13 cellular contexts compared by ENCODE assay signal in the genomic region with DNA sequence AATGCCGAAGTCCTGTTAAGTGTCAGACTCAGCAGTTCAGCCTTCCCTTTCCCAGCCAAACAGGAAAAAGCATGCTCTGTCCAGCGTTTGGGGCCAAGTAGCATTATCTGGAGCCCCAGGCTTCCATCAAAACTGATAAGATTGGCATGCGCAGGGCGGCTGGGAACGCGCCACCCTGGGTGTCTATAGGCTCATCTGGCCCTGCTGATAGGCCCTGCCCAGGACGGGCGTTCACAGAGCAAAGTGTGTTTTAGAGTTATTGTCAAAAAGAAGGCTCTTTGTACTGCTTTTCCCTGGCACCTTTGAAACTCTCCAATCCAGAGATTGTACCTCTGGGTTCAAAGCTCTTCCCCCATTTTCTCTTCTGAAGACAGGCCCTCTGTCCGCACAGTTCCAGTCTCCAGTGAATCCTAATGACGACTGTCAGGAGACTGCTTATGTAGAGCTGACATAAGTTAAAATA. TPM values are rescaled to one million over a fixed set of nuclear protein-coding genes. Genes with fewer than 3 reads are reported as not detected.
A peak's percentile ranks its signal among the peaks of the same experiment; 100 is the strongest.
DNase-seq lines count a peak whose midpoint lies in the region; ATAC-seq and TF ChIP-seq lines count a peak whose summit lies in the region.
"Had no signal": no experiment of that assay in that cellular context is flagged by ENCODE, and none has a peak within 500 bp of the region (broad histone marks: within the 10 kb centered on the region; RNA-seq: fewer than 3 reads in every experiment).

A gene with protein sequence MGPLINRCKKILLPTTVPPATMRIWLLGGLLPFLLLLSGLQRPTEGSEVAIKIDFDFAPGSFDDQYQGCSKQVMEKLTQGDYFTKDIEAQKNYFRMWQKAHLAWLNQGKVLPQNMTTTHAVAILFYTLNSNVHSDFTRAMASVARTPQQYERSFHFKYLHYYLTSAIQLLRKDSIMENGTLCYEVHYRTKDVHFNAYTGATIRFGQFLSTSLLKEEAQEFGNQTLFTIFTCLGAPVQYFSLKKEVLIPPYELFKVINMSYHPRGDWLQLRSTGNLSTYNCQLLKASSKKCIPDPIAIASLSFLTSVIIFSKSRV (minus strand): TSS at position 102 of the 463 bp plus-strand sequence. CDS start 413 bp downstream, outside the sequence.

- H3K4me3 Mint-ChIP-seq in H9: no peak within 1 kb of the TSS
- H3K4me3 Mint-ChIP-seq in chondrocyte (ENCODE audit: unreplicated experiment): no peak within 1 kb of the TSS
- H3K4me3 Mint-ChIP-seq: activated CD4-positive, alpha-beta memory T cell treated with anti-CD3 and anti-CD28 coated beads, Interleukin-2, amount 10 ng/mL, durations not matched to agents 7 days and 5 days; activated naive CD4-positive, alpha-beta T cell treated with anti-CD3 and anti-CD28 coated beads for 36 hours; nephron progenitor cell had no signal

- peaks cover 7% of the 10 kb centered on the region in 2 experiments for H3K9me3 Mint-ChIP-seq in H9
- H3K9me3 Mint-ChIP-seq in chondrocyte (ENCODE audit: low read depth): peaks cover 4% of the 10 kb centered on the region
- H3K9me3 Mint-ChIP-seq: activated CD4-positive, alpha-beta memory T cell treated with anti-CD3 and anti-CD28 coated beads, Interleukin-2, amount 10 ng/mL, durations not matched to agents 7 days and 5 days; activated naive CD4-positive, alpha-beta T cell treated with anti-CD3 and anti-CD28 coated beads for 36 hours had no signal

- no CpG with 5 or more reads among the region's 10 CpGs for WGBS in H9 (ENCODE audit: extremely low coverage, insufficient read length, low lambda C conversion rate)

- H2BK15ac ChIP-seq in H9 (ENCODE audit: low read depth, low read length): no peak within 1 kb of the TSS; the same call in 1 of the 2 replicates

- no peak within 1 kb of the TSS for H2BK120ac ChIP-seq in H9 (ENCODE audit: low read depth, low read length, poor library complexity, severe bottlenecking)

- H2AFZ ChIP-seq in H9 (ENCODE audit: low read length): no peak within 1 kb of the TSS

- no peak for DNase-seq in H9
- no peak for DNase-seq in chondrocyte (ENCODE audit: low spot score)
- DNase-seq in left lobe of liver (ENCODE audit: low spot score): peak; percentile 93
- DNase-seq in activated effector memory CD4-positive, alpha-beta T cell treated with anti-CD3 and anti-CD28 coated beads, Interleukin-2, amount 50 U/mL, for 16 hours: no peak
- DNase-seq in NCI-H1694 treated with DMSO at 0.1 percent for 48 hours (lab: John Stamatoyannopoulos, UW): no peak
- no peak for DNase-seq in NCI-H526 (lab: John Stamatoyannopoulos, UW)
- DNase-seq: activated CD4-positive, alpha-beta memory T cell treated with anti-CD3 and anti-CD28 coated beads, Interleukin-2, amount 10 ng/mL, durations not matched to agents 7 days and 5 days; activated naive CD4-positive, alpha-beta T cell treated with anti-CD3 and anti-CD28 coated beads for 36 hours; NCI-H2171 treated with DMSO at 0.1 percent for 48 hours; nephron progenitor cell had no signal

- no peaks in the 10 kb centered on the region for H3K36me3 ChIP-seq in skeletal muscle tissue (ENCODE audit: control insufficient read depth in 3 of 3, insufficient read depth in 3 of 3, low read length in 3 of 3)

- ATAC-seq in left lobe of liver (peak; percentile 76), HG02938 (IDR thresholded peaks at IDR 0.05; ENCODE audit: unreplicated experiment) (no peak)
- ATAC-seq: Panc1 had no signal

- no peaks in the 10 kb centered on the region for H4K20me1 ChIP-seq in H9 (ENCODE audit: control insufficient read depth, insufficient read depth, insufficient read length)

- H3K4me1 ChIP-seq in H9 (ENCODE audit: insufficient read depth, low read length) (no peaks in the 10 kb centered on the region), skeletal muscle tissue (ENCODE audit: control insufficient read depth in 3 of 3, insufficient read depth in 3 of 3, low read length in 3 of 3) (peaks cover 4 to 16% (median 7%) of the 10 kb centered on the region in 3 donors)

- no peak within 1 kb of the TSS for H3K9ac ChIP-seq in H9 (ENCODE audit: extremely low read depth, insufficient read length, low read length)
- H3K9ac ChIP-seq in skeletal muscle tissue (ENCODE audit: low read depth in 1 of 3, low read length in 3 of 3): no peak within 1 kb of the TSS

- H4K91ac ChIP-seq in H9 (ENCODE audit: insufficient read length, low read depth, low read length): no peak within 1 kb of the TSS

- H3T11ph ChIP-seq in H9 (ENCODE audit: low read length): no peak within 1 kb of the TSS

- no peaks in the 10 kb centered on the region for H3K79me1 ChIP-seq in H9 (ENCODE audit: insufficient read depth, low read depth, low read length, poor library complexity, severe bottlenecking)

- TF ChIP-seq CTCF in H9 (conservative IDR thresholded peaks at IDR 0.05): no peak
- TF ChIP-seq CTCF in chondrocyte (IDR thresholded peaks at IDR 0.05): no peak

- H3K79me2 ChIP-seq in H9 (ENCODE audit: insufficient read depth, low read length): no peaks in the 10 kb centered on the region

- no peak within 1 kb of the TSS for H3K14ac ChIP-seq in H9 (ENCODE audit: insufficient read depth, low read length)

- peaks cover 0 to 10% (median 0%) of the 10 kb centered on the region in 3 experiments; a peak in 2 of 7 replicates for H3K36me3 Mint-ChIP-seq in H9 (ENCODE audit: insufficient read depth in 1 of 3, low read depth in 3 of 3)
- H3K36me3 Mint-ChIP-seq in chondrocyte (ENCODE audit: low read depth): no peaks in the 10 kb centered on the region

- H4K5ac ChIP-seq in H9 (ENCODE audit: insufficient read length, low read depth, low read length): no peak within 1 kb of the TSS

- H3K9me3 ChIP-seq in H9 (ENCODE audit: control insufficient read depth, low read depth, low read length) (no peaks in the 10 kb centered on the region), skeletal muscle tissue (ENCODE audit: control insufficient read depth in 3 of 3, low read length in 3 of 3) (no peaks in the 10 kb centered on the region)

- H4K8ac ChIP-seq in H9 (replicated peaks; ENCODE audit: insufficient read length, low read depth, low read length): no peak within 1 kb of the TSS

- H3K27ac Mint-ChIP-seq in H9 (peak within 1 kb of the TSS in 1 of 3 experiments; percentile 76; a peak in 1 of 7 replicates), chondrocyte (ENCODE audit: unreplicated experiment) (peak within 1 kb of the TSS; percentile 93)
- H3K27ac Mint-ChIP-seq: activated CD4-positive, alpha-beta memory T cell treated with anti-CD3 and anti-CD28 coated beads, Interleukin-2, amount 10 ng/mL, durations not matched to agents 7 days and 5 days; activated naive CD4-positive, alpha-beta T cell treated with anti-CD3 and anti-CD28 coated beads for 36 hours; nephron progenitor cell had no signal

- H3K4ac ChIP-seq in H9 (ENCODE audit: low read depth, low read length): no peak within 1 kb of the TSS

- no peak within 1 kb of the TSS for H3K27ac ChIP-seq in H9 (ENCODE audit: insufficient read length, low read depth, low read length)
- H3K27ac ChIP-seq in skeletal muscle tissue (ENCODE audit: low read depth, low read length): peak within 1 kb of the TSS; percentile 3

- H3K4me1 Mint-ChIP-seq in H9 (peaks cover 7 to 8% of the 10 kb centered on the region in 2 experiments; a peak in 3 of 4 replicates), chondrocyte (ENCODE audit: low read depth) (peaks cover 58% of the 10 kb centered on the region)

- no peak within 1 kb of the TSS for H2BK5ac ChIP-seq in H9 (ENCODE audit: insufficient read length, low read length)

- H2BK20ac ChIP-seq in H9 (ENCODE audit: low read depth, low read length, poor library complexity, severe bottlenecking): no peak within 1 kb of the TSS

- H3K27me3 Mint-ChIP-seq in H9 (ENCODE audit: low read depth): no peaks in the 10 kb centered on the region
- H3K27me3 Mint-ChIP-seq in chondrocyte (ENCODE audit: low read depth): no peaks in the 10 kb centered on the region

- no peak within 1 kb of the TSS for H3K4me2 ChIP-seq in H9 (ENCODE audit: insufficient read depth, insufficient read length, low read length)

- no peak within 1 kb of the TSS for H2AK5ac ChIP-seq in H9 (ENCODE audit: insufficient read length, low read length)

- H3K56ac ChIP-seq in H9 (ENCODE audit: insufficient read length, low read depth, low read length): no peak within 1 kb of the TSS

- H3K27me3 ChIP-seq in H9 (ENCODE audit: insufficient read depth, low read length): no peaks in the 10 kb centered on the region; the same call in 1 of the 2 replicates
- H3K27me3 ChIP-seq in skeletal muscle tissue (ENCODE audit: control insufficient read depth in 3 of 3, insufficient read depth in 3 of 3, low read length in 3 of 3): no peaks in the 10 kb centered on the region

- no peak within 1 kb of the TSS for H3K4me3 ChIP-seq in skeletal muscle tissue (ENCODE audit: low read length in 3 of 3)

- H3K23me2 ChIP-seq in H9 (ENCODE audit: insufficient read length, low read depth, low read length, poor library complexity, severe bottlenecking): no peaks in the 10 kb centered on the region

- no peak within 1 kb of the TSS for H3K18ac ChIP-seq in H9 (ENCODE audit: insufficient read length, low read depth, low read length)

- H2BK12ac ChIP-seq in H9 (ENCODE audit: insufficient read length, low read depth, low read length): peak within 1 kb of the TSS; percentile 73

- H3K23ac ChIP-seq in H9 (ENCODE audit: insufficient read length, low read depth, low read length): no peak within 1 kb of the TSS

RNA-seq across cellular contexts. Expression of the gene that starts here (rescaled TPM):
- not detected in 2 replicates for total RNA-seq in H9 (2021)
- 0.17 to 0.37 TPM in 2 of 3 replicates, not detected in the other for total RNA-seq in chondrocyte
- 27.5 TPM for total RNA-seq in left lobe of liver
- total RNA-seq in skeletal muscle tissue: not detected
- total RNA-seq: activated CD4-positive, alpha-beta memory T cell treated with anti-CD3 and anti-CD28 coated beads, Interleukin-2, amount 10 ng/mL, durations not matched to agents 7 days and 5 days; activated naive CD4-positive, alpha-beta T cell treated with anti-CD3 and anti-CD28 coated beads for 36 hours had no signal

Comparison
In these comparisons a context has a peak if more than half of its experiments do, and no peak if none do; other contexts are left out.
1. RNA of the gene that starts here (total RNA-seq): 27.5 TPM in left lobe of liver (single experiment); 0.17 to 0.37 TPM in chondrocyte, not detected in H9 and not detected in skeletal muscle tissue (single experiment); every median in the first group is over 10 times any median in the second.